ENCODE assay signal across 2 cellular contexts in the genomic region with DNA sequence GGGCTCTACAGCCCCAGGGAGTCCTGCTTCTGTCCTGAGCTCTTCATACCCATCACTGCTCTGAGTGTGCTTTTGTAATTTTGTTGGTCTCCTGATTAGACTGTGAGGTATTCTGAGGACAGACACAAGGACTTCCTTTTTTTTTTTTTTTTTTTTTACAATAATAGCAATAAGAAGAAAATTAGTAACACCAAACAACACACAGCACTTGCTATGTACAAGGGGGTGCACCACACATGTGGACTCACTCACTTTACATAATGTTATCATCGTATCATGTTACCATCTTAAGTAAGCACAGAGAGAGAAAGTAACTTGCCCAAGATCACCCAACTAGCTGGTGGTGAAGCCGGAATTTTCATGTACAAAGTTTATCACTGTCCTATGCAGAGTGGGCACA.
TF ChIP-seq lines count a peak whose summit lies in the region.

No MANE protein-coding gene starts in this region.

TF ChIP-seq in SK-N-SH, 30 proteins besides CTCF, POLR2A, EP300 and RAD21 (continued from another document):
- TF ChIP-seq, protein P1, sequence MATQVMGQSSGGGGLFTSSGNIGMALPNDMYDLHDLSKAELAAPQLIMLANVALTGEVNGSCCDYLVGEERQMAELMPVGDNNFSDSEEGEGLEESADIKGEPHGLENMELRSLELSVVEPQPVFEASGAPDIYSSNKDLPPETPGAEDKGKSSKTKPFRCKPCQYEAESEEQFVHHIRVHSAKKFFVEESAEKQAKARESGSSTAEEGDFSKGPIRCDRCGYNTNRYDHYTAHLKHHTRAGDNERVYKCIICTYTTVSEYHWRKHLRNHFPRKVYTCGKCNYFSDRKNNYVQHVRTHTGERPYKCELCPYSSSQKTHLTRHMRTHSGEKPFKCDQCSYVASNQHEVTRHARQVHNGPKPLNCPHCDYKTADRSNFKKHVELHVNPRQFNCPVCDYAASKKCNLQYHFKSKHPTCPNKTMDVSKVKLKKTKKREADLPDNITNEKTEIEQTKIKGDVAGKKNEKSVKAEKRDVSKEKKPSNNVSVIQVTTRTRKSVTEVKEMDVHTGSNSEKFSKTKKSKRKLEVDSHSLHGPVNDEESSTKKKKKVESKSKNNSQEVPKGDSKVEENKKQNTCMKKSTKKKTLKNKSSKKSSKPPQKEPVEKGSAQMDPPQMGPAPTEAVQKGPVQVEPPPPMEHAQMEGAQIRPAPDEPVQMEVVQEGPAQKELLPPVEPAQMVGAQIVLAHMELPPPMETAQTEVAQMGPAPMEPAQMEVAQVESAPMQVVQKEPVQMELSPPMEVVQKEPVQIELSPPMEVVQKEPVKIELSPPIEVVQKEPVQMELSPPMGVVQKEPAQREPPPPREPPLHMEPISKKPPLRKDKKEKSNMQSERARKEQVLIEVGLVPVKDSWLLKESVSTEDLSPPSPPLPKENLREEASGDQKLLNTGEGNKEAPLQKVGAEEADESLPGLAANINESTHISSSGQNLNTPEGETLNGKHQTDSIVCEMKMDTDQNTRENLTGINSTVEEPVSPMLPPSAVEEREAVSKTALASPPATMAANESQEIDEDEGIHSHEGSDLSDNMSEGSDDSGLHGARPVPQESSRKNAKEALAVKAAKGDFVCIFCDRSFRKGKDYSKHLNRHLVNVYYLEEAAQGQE (IDR thresholded peaks at IDR 0.05; ENCODE audit: low read depth, low read length), result no peak
- no peak for TF ChIP-seq NRF1 (IDR thresholded peaks at IDR 0.05; ENCODE audit: low read depth, low read length)
- no peak for TF ChIP-seq GABPA (IDR thresholded peaks at IDR 0.05; ENCODE audit: low read depth)
- no peak for TF ChIP-seq FOXM1 (IDR thresholded peaks at IDR 0.05; ENCODE audit: low read depth)
- TF ChIP-seq POLR2AphosphoS5 (IDR thresholded peaks at IDR 0.05; ENCODE audit: low read depth, low read length), result no peak
- no peak for TF ChIP-seq FOXJ3 (CRISPR knock-in tag; IDR thresholded peaks at IDR 0.05)
- no peak for TF ChIP-seq TEAD4 (IDR thresholded peaks at IDR 0.05; ENCODE audit: borderline replicate concordance, insufficient read depth)
- no peak for TF ChIP-seq MXI1 (IDR thresholded peaks at IDR 0.05; ENCODE audit: low read depth, low read length)
- TF ChIP-seq GATA2 (CRISPR knock-in tag; IDR thresholded peaks at IDR 0.05), result no peak
- TF ChIP-seq, protein P2, sequence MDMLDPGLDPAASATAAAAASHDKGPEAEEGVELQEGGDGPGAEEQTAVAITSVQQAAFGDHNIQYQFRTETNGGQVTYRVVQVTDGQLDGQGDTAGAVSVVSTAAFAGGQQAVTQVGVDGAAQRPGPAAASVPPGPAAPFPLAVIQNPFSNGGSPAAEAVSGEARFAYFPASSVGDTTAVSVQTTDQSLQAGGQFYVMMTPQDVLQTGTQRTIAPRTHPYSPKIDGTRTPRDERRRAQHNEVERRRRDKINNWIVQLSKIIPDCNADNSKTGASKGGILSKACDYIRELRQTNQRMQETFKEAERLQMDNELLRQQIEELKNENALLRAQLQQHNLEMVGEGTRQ (IDR thresholded peaks at IDR 0.05; ENCODE audit: borderline replicate concordance, low read depth, low read length), result no peak
- no peak for TF ChIP-seq MEF2A (IDR thresholded peaks at IDR 0.05; ENCODE audit: borderline replicate concordance, low read depth)
- TF ChIP-seq RXRA (IDR thresholded peaks at IDR 0.05; ENCODE audit: borderline replicate concordance, low read depth), result no peak
- TF ChIP-seq, protein P3, sequence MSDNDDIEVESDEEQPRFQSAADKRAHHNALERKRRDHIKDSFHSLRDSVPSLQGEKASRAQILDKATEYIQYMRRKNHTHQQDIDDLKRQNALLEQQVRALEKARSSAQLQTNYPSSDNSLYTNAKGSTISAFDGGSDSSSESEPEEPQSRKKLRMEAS (IDR thresholded peaks at IDR 0.05; ENCODE audit: low read depth), result no peak

TF ChIP-seq in SK-N-SH treated with all-trans-retinoic acid at 6 μM for 48 hours, 23 proteins besides CTCF, POLR2A, EP300 and RAD21 (continued from another document):
- TF ChIP-seq, protein P4, sequence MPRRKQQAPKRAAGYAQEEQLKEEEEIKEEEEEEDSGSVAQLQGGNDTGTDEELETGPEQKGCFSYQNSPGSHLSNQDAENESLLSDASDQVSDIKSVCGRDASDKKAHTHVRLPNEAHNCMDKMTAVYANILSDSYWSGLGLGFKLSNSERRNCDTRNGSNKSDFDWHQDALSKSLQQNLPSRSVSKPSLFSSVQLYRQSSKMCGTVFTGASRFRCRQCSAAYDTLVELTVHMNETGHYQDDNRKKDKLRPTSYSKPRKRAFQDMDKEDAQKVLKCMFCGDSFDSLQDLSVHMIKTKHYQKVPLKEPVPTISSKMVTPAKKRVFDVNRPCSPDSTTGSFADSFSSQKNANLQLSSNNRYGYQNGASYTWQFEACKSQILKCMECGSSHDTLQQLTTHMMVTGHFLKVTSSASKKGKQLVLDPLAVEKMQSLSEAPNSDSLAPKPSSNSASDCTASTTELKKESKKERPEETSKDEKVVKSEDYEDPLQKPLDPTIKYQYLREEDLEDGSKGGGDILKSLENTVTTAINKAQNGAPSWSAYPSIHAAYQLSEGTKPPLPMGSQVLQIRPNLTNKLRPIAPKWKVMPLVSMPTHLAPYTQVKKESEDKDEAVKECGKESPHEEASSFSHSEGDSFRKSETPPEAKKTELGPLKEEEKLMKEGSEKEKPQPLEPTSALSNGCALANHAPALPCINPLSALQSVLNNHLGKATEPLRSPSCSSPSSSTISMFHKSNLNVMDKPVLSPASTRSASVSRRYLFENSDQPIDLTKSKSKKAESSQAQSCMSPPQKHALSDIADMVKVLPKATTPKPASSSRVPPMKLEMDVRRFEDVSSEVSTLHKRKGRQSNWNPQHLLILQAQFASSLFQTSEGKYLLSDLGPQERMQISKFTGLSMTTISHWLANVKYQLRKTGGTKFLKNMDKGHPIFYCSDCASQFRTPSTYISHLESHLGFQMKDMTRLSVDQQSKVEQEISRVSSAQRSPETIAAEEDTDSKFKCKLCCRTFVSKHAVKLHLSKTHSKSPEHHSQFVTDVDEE (CRISPR knock-in tag; IDR thresholded peaks at IDR 0.05), result no peak
- no peak for TF ChIP-seq ZNF70 (CRISPR knock-in tag; IDR thresholded peaks at IDR 0.05)
- TF ChIP-seq PPARA (CRISPR knock-in tag; IDR thresholded peaks at IDR 0.05; ENCODE audit: borderline replicate concordance), result no peak
- TF ChIP-seq, protein P5, sequence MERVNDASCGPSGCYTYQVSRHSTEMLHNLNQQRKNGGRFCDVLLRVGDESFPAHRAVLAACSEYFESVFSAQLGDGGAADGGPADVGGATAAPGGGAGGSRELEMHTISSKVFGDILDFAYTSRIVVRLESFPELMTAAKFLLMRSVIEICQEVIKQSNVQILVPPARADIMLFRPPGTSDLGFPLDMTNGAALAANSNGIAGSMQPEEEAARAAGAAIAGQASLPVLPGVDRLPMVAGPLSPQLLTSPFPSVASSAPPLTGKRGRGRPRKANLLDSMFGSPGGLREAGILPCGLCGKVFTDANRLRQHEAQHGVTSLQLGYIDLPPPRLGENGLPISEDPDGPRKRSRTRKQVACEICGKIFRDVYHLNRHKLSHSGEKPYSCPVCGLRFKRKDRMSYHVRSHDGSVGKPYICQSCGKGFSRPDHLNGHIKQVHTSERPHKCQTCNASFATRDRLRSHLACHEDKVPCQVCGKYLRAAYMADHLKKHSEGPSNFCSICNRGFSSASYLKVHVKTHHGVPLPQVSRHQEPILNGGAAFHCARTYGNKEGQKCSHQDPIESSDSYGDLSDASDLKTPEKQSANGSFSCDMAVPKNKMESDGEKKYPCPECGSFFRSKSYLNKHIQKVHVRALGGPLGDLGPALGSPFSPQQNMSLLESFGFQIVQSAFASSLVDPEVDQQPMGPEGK (CRISPR knock-in tag; IDR thresholded peaks at IDR 0.05; ENCODE audit: borderline replicate concordance), result no peak
- TF ChIP-seq, protein P6, sequence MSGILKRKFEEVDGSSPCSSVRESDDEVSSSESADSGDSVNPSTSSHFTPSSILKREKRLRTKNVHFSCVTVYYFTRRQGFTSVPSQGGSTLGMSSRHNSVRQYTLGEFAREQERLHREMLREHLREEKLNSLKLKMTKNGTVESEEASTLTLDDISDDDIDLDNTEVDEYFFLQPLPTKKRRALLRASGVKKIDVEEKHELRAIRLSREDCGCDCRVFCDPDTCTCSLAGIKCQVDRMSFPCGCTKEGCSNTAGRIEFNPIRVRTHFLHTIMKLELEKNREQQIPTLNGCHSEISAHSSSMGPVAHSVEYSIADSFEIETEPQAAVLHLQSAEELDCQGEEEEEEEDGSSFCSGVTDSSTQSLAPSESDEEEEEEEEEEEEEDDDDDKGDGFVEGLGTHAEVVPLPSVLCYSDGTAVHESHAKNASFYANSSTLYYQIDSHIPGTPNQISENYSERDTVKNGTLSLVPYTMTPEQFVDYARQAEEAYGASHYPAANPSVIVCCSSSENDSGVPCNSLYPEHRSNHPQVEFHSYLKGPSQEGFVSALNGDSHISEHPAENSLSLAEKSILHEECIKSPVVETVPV (CRISPR knock-in tag; IDR thresholded peaks at IDR 0.05), result no peak
- no peak for TF ChIP-seq ZFP3 (CRISPR knock-in tag; IDR thresholded peaks at IDR 0.05)
- TF ChIP-seq ZC3H10 (CRISPR knock-in tag; IDR thresholded peaks at IDR 0.05), result no peak
- no peak for TF ChIP-seq ZNF565 (CRISPR knock-in tag; conservative IDR thresholded peaks at IDR 0.05; ENCODE audit: low read depth)
- no peak for TF ChIP-seq CSDC2 (CRISPR knock-in tag; IDR thresholded peaks at IDR 0.05)
- TF ChIP-seq ISL1 (CRISPR knock-in tag; IDR thresholded peaks at IDR 0.05), result no peak
- no peak for TF ChIP-seq BACH2 (CRISPR knock-in tag; IDR thresholded peaks at IDR 0.05; ENCODE audit: borderline replicate concordance)
- TF ChIP-seq ZNF8 (CRISPR knock-in tag; IDR thresholded peaks at IDR 0.05), result no peak
- TF ChIP-seq SNAI2 (CRISPR knock-in tag; IDR thresholded peaks at IDR 0.05), result no peak
TF ChIP-seq in SK-N-SH treated with all-trans-retinoic acid at 6 μM for 48 hours: peak in this region for 0.
